ENCODE assay signal across 24 cellular contexts in genomic region chr10:58757352-58758071, GRCh38.
DNase-seq lines count a peak whose midpoint lies in the region; ATAC-seq, FAIRE-seq and TF ChIP-seq lines count a peak whose summit lies in the region.
"Had no signal": no experiment of that assay in that cellular context is flagged by ENCODE, and none has a peak within 500 bp of the region (broad histone marks: within the 10 kb centered on the region; RNA-seq: fewer than 3 reads in every experiment).

No MANE protein-coding gene starts in this region.

- no peak overlapping the region for H3K4me3 Mint-ChIP-seq in nephron
- H3K4me3 Mint-ChIP-seq in activated CD4-positive, alpha-beta T cell treated with anti-CD3 and anti-CD28 coated beads for 36 hours = no peak overlapping the region
- H3K4me3 Mint-ChIP-seq: effector memory CD8-positive, alpha-beta T cell; mesothelial cell of epicardium; T-helper 17 cell; WTC11 had no signal

- ATAC-seq in activated CD4-positive, alpha-beta T cell treated with anti-CD3 and anti-CD28 coated beads for 36 hours = no peak
- ATAC-seq in GM21515 (IDR thresholded peaks at IDR 0.05; ENCODE audit: unreplicated experiment) = no peak
- ATAC-seq: effector memory CD8-positive, alpha-beta T cell; sciatic nerve; T-helper 17 cell; WTC11 had no signal

- peaks cover 89% of the 10 kb centered on the region for H3K79me2 ChIP-seq in GM23248 (ENCODE audit: insufficient read depth)

- H3K27ac ChIP-seq in GM23248 = peak overlapping the region; percentile 97; the same call in 1 of the 2 replicates
- H3K27ac ChIP-seq: neutrophil had no signal

- POLR2A ChIA-PET in activated CD4-positive, alpha-beta T cell treated with anti-CD3 and anti-CD28 coated beads for 36 hours (lab: Charles Lee) = no interaction called here

- peaks cover 46% of the 10 kb centered on the region for H3F3A ChIP-seq in GM23248 (ENCODE audit: insufficient read depth)

- TF ChIP-seq CTCF in GM12865 (IDR thresholded peaks at IDR 0.05; ENCODE audit: insufficient read depth, low read depth, low read length, missing control alignments) (no peak), nephron (IDR thresholded peaks at IDR 0.05; ENCODE audit: unreplicated experiment in 3 of 3) (no peak)

- peak overlapping the region; percentile 90 to 95 (median 92) for H3K27ac Mint-ChIP-seq in nephron
- H3K27ac Mint-ChIP-seq in activated CD4-positive, alpha-beta T cell treated with anti-CD3 and anti-CD28 coated beads for 36 hours = no peak overlapping the region
- H3K27ac Mint-ChIP-seq: effector memory CD8-positive, alpha-beta T cell; mesothelial cell of epicardium; T-helper 17 cell; WTC11 had no signal

- DNase-seq in GM12865 (ENCODE audit: low read depth) (peak; percentile 21), GM23248 (peak; percentile 12), RCC 7860 (ENCODE audit: low spot score) (no peak), hippocampal formation (lab: John Stamatoyannopoulos, UW) (no peak)
- DNase-seq in activated CD4-positive, alpha-beta T cell treated with anti-CD3 and anti-CD28 coated beads for 36 hours = no peak
- DNase-seq in stimulated activated CD4-positive, alpha-beta T cell treated with anti-CD3 and anti-CD28 coated beads, Interleukin-4, amount 100 ng/mL, for 1 hour = no peak
- DNase-seq: activated gamma-delta T cell; anterior cingulate cortex; cerebellar nuclear complex; effector memory CD8-positive, alpha-beta T cell; heart right ventricle; NCI-H187; NCI-H446 treated with DMSO at 0.1 percent for 48 hours; SHP77; stimulated activated CD4-positive, alpha-beta T cell treated with anti-CD3 and anti-CD28 coated beads, Interleukin-4, amount 100 ng/mL, for 4 hours; stimulated activated CD8-positive, alpha-beta memory T cell treated with anti-CD3 and anti-CD28 coated beads, Interleukin-4, amount 100 ng/mL, for 48 hours; T-helper 17 cell; testis had no signal

- no peaks in the 10 kb centered on the region for H3K9me2 ChIP-seq in GM23248 (ENCODE audit: insufficient read depth)

- CTCF ChIA-PET in activated CD4-positive, alpha-beta T cell treated with anti-CD3 and anti-CD28 coated beads for 36 hours (lab: Charles Lee) = no interaction called here

- peaks cover 66% of the 10 kb centered on the region for H3K4me1 Mint-ChIP-seq in nephron
- no peaks in the 10 kb centered on the region for H3K4me1 Mint-ChIP-seq in activated CD4-positive, alpha-beta T cell treated with anti-CD3 and anti-CD28 coated beads for 36 hours

- H2AFZ ChIP-seq in GM23248 = no peak overlapping the region

- no peaks in the 10 kb centered on the region for H3K9me3 Mint-ChIP-seq in nephron
- H3K9me3 Mint-ChIP-seq in activated CD4-positive, alpha-beta T cell treated with anti-CD3 and anti-CD28 coated beads for 36 hours (ENCODE audit: low read depth) = no peaks in the 10 kb centered on the region
- H3K9me3 Mint-ChIP-seq: effector memory CD8-positive, alpha-beta T cell; mesothelial cell of epicardium; WTC11 had no signal

- H3K9me3 ChIP-seq in GM23248 (ENCODE audit: low read depth) = no peaks in the 10 kb centered on the region
- H3K9me3 ChIP-seq: heart right ventricle, neutrophil, testis had no signal

- H3K27me3 ChIP-seq in GM23248 (replicated peaks; ENCODE audit: insufficient read depth) = no peaks in the 10 kb centered on the region
- H3K27me3 ChIP-seq: neutrophil, testis had no signal

- H3K4me3 ChIP-seq in GM12865 (ENCODE audit: low read depth, low read length) (no peak overlapping the region), GM23248 (no peak overlapping the region)
- H3K4me3 ChIP-seq: heart right ventricle, testis had no signal

- H3K9ac ChIP-seq in GM23248 = no peak overlapping the region

- no peaks in the 10 kb centered on the region for H3K27me3 Mint-ChIP-seq in nephron (ENCODE audit: low read depth)
- H3K27me3 Mint-ChIP-seq in activated CD4-positive, alpha-beta T cell treated with anti-CD3 and anti-CD28 coated beads for 36 hours = peaks cover 3% of the 10 kb centered on the region
- H3K27me3 Mint-ChIP-seq: effector memory CD8-positive, alpha-beta T cell had no signal

- in situ Hi-C loops in GM23248 (cut with MboI) = no loop called here

- FAIRE-seq in RCC 7860 (lab: Jason Lieb, UNC) = peak; percentile 10

- H4K20me1 ChIP-seq in GM23248 (ENCODE audit: insufficient read depth) = no peaks in the 10 kb centered on the region

- intact Hi-C loops in activated CD4-positive, alpha-beta T cell treated with anti-CD3 and anti-CD28 coated beads for 36 hours (cut with DNase I, micrococcal nuclease) = no loop called here

- H3K36me3 Mint-ChIP-seq in nephron (ENCODE audit: low read depth) = no peaks in the 10 kb centered on the region
- H3K36me3 Mint-ChIP-seq in activated CD4-positive, alpha-beta T cell treated with anti-CD3 and anti-CD28 coated beads for 36 hours (ENCODE audit: low read depth) = no peaks in the 10 kb centered on the region
- H3K36me3 Mint-ChIP-seq: mesothelial cell of epicardium, WTC11 had no signal

- 94 to 95% methylated on average over 1 of the region's 1 CpG for WGBS in GM23248 (ENCODE audit: low coverage in 1 of 2, low lambda C conversion rate in 2 of 2, missing lambda C conversion rate in 2 of 2), 2 experiments

- no peaks in the 10 kb centered on the region for H3K36me3 ChIP-seq in GM23248 (ENCODE audit: low read depth)
- H3K36me3 ChIP-seq: heart right ventricle, neutrophil had no signal

- H3K4me2 ChIP-seq in GM23248 (ENCODE audit: unreplicated experiment) = peak overlapping the region; percentile 99

- H3K4me1 ChIP-seq in GM23248 (ENCODE audit: insufficient read depth) = peaks cover 50% of the 10 kb centered on the region

Comparison
In these comparisons a context has a peak if more than half of its experiments do, and no peak if none do; other contexts are left out.
1. DNase-seq: peak in GM12865 (single experiment) and GM23248 (single experiment); none in RCC 7860 (single experiment), activated CD4-positive, alpha-beta T cell treated with anti-CD3 and anti-CD28 coated beads for 36 hours (single experiment), stimulated activated CD4-positive, alpha-beta T cell treated with anti-CD3 and anti-CD28 coated beads, Interleukin-4, amount 100 ng/mL, for 1 hour (single experiment) and hippocampal formation (0 of 2).